Comparison of ENCODE assay signal across 8 cellular contexts in the genomic region with DNA sequence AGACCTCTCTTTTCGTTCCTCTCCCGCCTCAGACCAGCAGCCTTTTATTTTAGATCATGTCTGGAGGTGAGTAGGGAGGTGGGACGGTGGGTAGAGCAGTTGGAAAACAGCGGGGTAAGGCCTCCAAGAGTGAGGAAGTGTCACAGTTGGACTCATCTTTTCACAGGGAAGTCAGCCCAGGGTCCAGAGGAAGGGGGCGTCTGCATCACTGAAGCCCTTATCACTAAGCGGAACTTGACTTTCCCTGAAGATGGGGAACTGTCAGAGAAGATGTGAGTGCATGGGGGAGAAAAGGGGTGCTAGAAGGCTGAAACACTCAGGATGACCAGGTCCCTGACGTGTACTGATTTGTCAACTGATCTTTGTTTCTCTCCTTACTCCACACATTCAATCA. TPM values are rescaled to one million over a fixed set of nuclear protein-coding genes. Genes with fewer than 3 reads are reported as not detected.
DNase-seq lines count a peak whose midpoint lies in the region; ATAC-seq and TF ChIP-seq lines count a peak whose summit lies in the region.

No MANE protein-coding gene starts in this region.

- ATAC-seq in HG03045 (IDR thresholded peaks at IDR 0.05; ENCODE audit: unreplicated experiment) (no peak), HG02623 (IDR thresholded peaks at IDR 0.05; ENCODE audit: unreplicated experiment) (no peak), GM18520 (IDR thresholded peaks at IDR 0.05; ENCODE audit: unreplicated experiment) (no peak)

- no peak overlapping the region for H3K27ac ChIP-seq in HEK293 (ENCODE audit: extremely low read depth, low read depth, low read length)
- peak overlapping the region; percentile 44 to 51 for H3K27ac ChIP-seq in SK-N-SH (ENCODE audit: low read depth in 2 of 2, low read length in 1 of 2)

- H3K9me3 ChIP-seq in HEK293 (ENCODE audit: control insufficient read depth, insufficient read depth, low read depth, low read length): no peaks in the 10 kb centered on the region
- no peaks in the 10 kb centered on the region for H3K9me3 ChIP-seq in SK-N-SH

- H3K4me2 ChIP-seq in SK-N-SH: peak overlapping the region; percentile 97

- peak overlapping the region; percentile 89 for H2AFZ ChIP-seq in SK-N-SH (ENCODE audit: low read depth)

- POLR2A ChIA-PET in HEK293 (lab: Yijun Ruan, JAX): interaction anchor here (0.5 to 2.1 kb wide), 39 partner anchors 9 to 778 kb away, joined by 3 to 50 read pairs (median 3); a partner anchor contains a TSS
- POLR2A ChIA-PET in SK-N-SH (lab: Yijun Ruan, JAX): interaction anchor here (0.6 to 1.7 kb wide), 9 partner anchors 8 to 99 kb away, joined by 3 to 28 read pairs (median 3); a partner anchor contains a TSS

- DNase-seq in SK-N-SH (no peak), fibroblast of the aortic adventitia (ENCODE audit: low read depth) (no peak), pons (ENCODE audit: low spot score) (peak; percentile 67), SW 1271 (lab: John Stamatoyannopoulos, UW) (no peak)

- H4K20me1 ChIP-seq in SK-N-SH (ENCODE audit: insufficient read depth): no peaks in the 10 kb centered on the region

- peaks cover 33% of the 10 kb centered on the region for H3K79me2 ChIP-seq in SK-N-SH (ENCODE audit: insufficient read depth)

- H3K9me2 ChIP-seq in SK-N-SH: no peaks in the 10 kb centered on the region

- peaks cover 14% of the 10 kb centered on the region for H3F3A ChIP-seq in SK-N-SH (replicated peaks; ENCODE audit: insufficient read depth)

- H3K4me1 ChIP-seq in HEK293 (ENCODE audit: control insufficient read depth, insufficient read depth, low read length) (peaks cover 7% of the 10 kb centered on the region; the same call in 1 of the 2 replicates), SK-N-SH (ENCODE audit: control insufficient read depth in 1 of 2, insufficient read depth in 2 of 2, low read depth in 1 of 2, low read length in 1 of 2) (peaks cover 9 to 15% of the 10 kb centered on the region in 2 experiments; a peak in 2 of 4 replicates)

- 25% methylated on average over 7 of the region's 7 CpGs for WGBS in SK-N-SH (ENCODE audit: low lambda C conversion rate)

- H3K4me3 ChIP-seq in HEK293 (ENCODE audit: low read depth, low read length) (peak overlapping the region; percentile 92), SK-N-SH (ENCODE audit: low read depth in 2 of 2, low read length in 1 of 2) (peak overlapping the region; percentile 77 to 93), fibroblast of the aortic adventitia (ENCODE audit: low read depth, low read length) (peak overlapping the region; percentile 79)

- CTCF ChIA-PET in HEK293 (lab: Yijun Ruan, JAX): interaction anchor here (0.5 to 2.6 kb wide), 6 partner anchors 9 to 183 kb away, joined by 3 to 21 read pairs (median 4); a partner anchor contains a TSS
- CTCF ChIA-PET in SK-N-SH (lab: Yijun Ruan, JAX): interaction anchor here (0.9 to 22.8 kb wide), 12 partner anchors 10 to 139 kb away, joined by 3 to 573 read pairs (median 7); a partner anchor contains a TSS

- H3K36me3 ChIP-seq in HEK293 (ENCODE audit: control insufficient read depth in 2 of 2, insufficient read depth in 1 of 2, low read length in 2 of 2) (peaks cover 11 to 41% of the 10 kb centered on the region in 2 experiments; a peak in 2 of 3 replicates), SK-N-SH (replicated peaks in 1 of 2; ENCODE audit: control insufficient read depth in 1 of 2, insufficient read depth in 2 of 2, low read length in 1 of 2) (peaks cover 19 to 23% of the 10 kb centered on the region in 2 experiments)

- H3K27me3 ChIP-seq in SK-N-SH (ENCODE audit: insufficient read depth): no peaks in the 10 kb centered on the region

- TF ChIP-seq RAD21 in SK-N-SH (IDR thresholded peaks at IDR 0.05; ENCODE audit: low read length): no peak

- TF ChIP-seq CTCF in HEK293 (tag by site-specific recombination; IDR thresholded peaks at IDR 0.05) (no peak), SK-N-SH (IDR thresholded peaks at IDR 0.05) (no peak), fibroblast of the aortic adventitia (IDR thresholded peaks at IDR 0.05; ENCODE audit: insufficient read depth, low read length) (no peak)

- H3K9ac ChIP-seq in SK-N-SH: peak overlapping the region; percentile 75; the same call in 1 of the 2 replicates

- no peak for TF ChIP-seq EP300 in SK-N-SH (IDR thresholded peaks at IDR 0.05; ENCODE audit: borderline replicate concordance in 1 of 2, low read depth in 1 of 2, low read length in 1 of 2)

TF ChIP-seq in HEK293, 187 proteins besides CTCF, POLR2A, EP300 and RAD21:
- TF ChIP-seq ZBTB48 (tag by site-specific recombination; IDR thresholded peaks at IDR 0.05): 0 out of 2 replicates have a peak, but pooled peaks have one; percentile 37
- TF ChIP-seq ZNF311 (tag by site-specific recombination; IDR thresholded peaks at IDR 0.05; ENCODE audit: borderline replicate concordance): no peak

TF ChIP-seq in SK-N-SH, 30 proteins besides CTCF, POLR2A, EP300 and RAD21 (continues in another document):
- TF ChIP-seq, protein P1, sequence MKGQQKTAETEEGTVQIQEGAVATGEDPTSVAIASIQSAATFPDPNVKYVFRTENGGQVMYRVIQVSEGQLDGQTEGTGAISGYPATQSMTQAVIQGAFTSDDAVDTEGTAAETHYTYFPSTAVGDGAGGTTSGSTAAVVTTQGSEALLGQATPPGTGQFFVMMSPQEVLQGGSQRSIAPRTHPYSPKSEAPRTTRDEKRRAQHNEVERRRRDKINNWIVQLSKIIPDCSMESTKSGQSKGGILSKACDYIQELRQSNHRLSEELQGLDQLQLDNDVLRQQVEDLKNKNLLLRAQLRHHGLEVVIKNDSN (IDR thresholded peaks at IDR 0.05; ENCODE audit: borderline replicate concordance, low read depth): no peak
- no peak for TF ChIP-seq FOXM1 (IDR thresholded peaks at IDR 0.05; ENCODE audit: low read depth)
- no peak for TF ChIP-seq TAF1 (IDR thresholded peaks at IDR 0.05; ENCODE audit: borderline replicate concordance, low read depth, low read length)
- TF ChIP-seq RCOR1 (IDR thresholded peaks at IDR 0.05; ENCODE audit: low read length): no peak
- TF ChIP-seq, protein P2, sequence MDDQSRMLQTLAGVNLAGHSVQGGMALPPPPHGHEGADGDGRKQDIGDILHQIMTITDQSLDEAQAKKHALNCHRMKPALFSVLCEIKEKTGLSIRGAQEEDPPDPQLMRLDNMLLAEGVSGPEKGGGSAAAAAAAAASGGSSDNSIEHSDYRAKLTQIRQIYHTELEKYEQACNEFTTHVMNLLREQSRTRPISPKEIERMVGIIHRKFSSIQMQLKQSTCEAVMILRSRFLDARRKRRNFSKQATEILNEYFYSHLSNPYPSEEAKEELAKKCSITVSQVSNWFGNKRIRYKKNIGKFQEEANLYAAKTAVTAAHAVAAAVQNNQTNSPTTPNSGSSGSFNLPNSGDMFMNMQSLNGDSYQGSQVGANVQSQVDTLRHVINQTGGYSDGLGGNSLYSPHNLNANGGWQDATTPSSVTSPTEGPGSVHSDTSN (IDR thresholded peaks at IDR 0.05): no peak
- TF ChIP-seq GABPA (IDR thresholded peaks at IDR 0.05; ENCODE audit: low read depth): no peak
- no peak for TF ChIP-seq TCF12 (IDR thresholded peaks at IDR 0.05)
- TF ChIP-seq NRF1 (IDR thresholded peaks at IDR 0.05; ENCODE audit: low read depth, low read length): no peak
- TF ChIP-seq, protein P3, sequence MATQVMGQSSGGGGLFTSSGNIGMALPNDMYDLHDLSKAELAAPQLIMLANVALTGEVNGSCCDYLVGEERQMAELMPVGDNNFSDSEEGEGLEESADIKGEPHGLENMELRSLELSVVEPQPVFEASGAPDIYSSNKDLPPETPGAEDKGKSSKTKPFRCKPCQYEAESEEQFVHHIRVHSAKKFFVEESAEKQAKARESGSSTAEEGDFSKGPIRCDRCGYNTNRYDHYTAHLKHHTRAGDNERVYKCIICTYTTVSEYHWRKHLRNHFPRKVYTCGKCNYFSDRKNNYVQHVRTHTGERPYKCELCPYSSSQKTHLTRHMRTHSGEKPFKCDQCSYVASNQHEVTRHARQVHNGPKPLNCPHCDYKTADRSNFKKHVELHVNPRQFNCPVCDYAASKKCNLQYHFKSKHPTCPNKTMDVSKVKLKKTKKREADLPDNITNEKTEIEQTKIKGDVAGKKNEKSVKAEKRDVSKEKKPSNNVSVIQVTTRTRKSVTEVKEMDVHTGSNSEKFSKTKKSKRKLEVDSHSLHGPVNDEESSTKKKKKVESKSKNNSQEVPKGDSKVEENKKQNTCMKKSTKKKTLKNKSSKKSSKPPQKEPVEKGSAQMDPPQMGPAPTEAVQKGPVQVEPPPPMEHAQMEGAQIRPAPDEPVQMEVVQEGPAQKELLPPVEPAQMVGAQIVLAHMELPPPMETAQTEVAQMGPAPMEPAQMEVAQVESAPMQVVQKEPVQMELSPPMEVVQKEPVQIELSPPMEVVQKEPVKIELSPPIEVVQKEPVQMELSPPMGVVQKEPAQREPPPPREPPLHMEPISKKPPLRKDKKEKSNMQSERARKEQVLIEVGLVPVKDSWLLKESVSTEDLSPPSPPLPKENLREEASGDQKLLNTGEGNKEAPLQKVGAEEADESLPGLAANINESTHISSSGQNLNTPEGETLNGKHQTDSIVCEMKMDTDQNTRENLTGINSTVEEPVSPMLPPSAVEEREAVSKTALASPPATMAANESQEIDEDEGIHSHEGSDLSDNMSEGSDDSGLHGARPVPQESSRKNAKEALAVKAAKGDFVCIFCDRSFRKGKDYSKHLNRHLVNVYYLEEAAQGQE (IDR thresholded peaks at IDR 0.05; ENCODE audit: low read depth, low read length): no peak

RNA-seq across cellular contexts. Expression of a gene that starts 0.5 kb away (rescaled TPM):
- polyA plus RNA-seq in SK-N-SH (2012; rRNA removed): 1.6 and 1.8 TPM in 2 replicates
- 0.86 and 0.89 TPM in 2 replicates for polyA plus RNA-seq in SK-N-SH (2012; cell fraction: cytosol; rRNA removed)
- 4.2 and 4.8 TPM in 2 replicates for polyA plus RNA-seq in SK-N-SH (2012; cell fraction: nucleus; rRNA removed)
- 0.16 TPM in 1 of 2 replicates, not detected in the other for total RNA-seq in fibroblast of the aortic adventitia (ENCODE audit: low replicate concordance)

RNA-seq across cellular contexts. Expression of a gene that starts 0.6 kb away (rescaled TPM):
- 133 and 136 TPM in 2 replicates for polyA plus RNA-seq in SK-N-SH (2012; rRNA removed)
- 87.3 and 111 TPM in 2 replicates for polyA plus RNA-seq in SK-N-SH (2012; cell fraction: cytosol; rRNA removed)
- polyA plus RNA-seq in SK-N-SH (2012; cell fraction: nucleus; rRNA removed): 85.4 and 108 TPM in 2 replicates
- 5.8 and 28.0 TPM in 2 replicates for total RNA-seq in fibroblast of the aortic adventitia (ENCODE audit: low replicate concordance)

RNA-seq across cellular contexts. Expression of a gene that starts 9.1 kb away (rescaled TPM):
- polyA plus RNA-seq in SK-N-SH (2012; rRNA removed): 135 and 139 TPM in 2 replicates
- polyA plus RNA-seq in SK-N-SH (2012; cell fraction: cytosol; rRNA removed): 62.5 and 80.7 TPM in 2 replicates
- polyA plus RNA-seq in SK-N-SH (2012; cell fraction: nucleus; rRNA removed): 636 and 666 TPM in 2 replicates
- total RNA-seq in fibroblast of the aortic adventitia (ENCODE audit: low replicate concordance): 14.7 and 20.7 TPM in 2 replicates

RNA-seq across cellular contexts. Expression of a gene that starts 10.3 kb away (rescaled TPM):
- polyA plus RNA-seq in SK-N-SH (2012; rRNA removed): 23.7 and 24.7 TPM in 2 replicates
- 7.5 and 14.8 TPM in 2 replicates for polyA plus RNA-seq in SK-N-SH (2012; cell fraction: cytosol; rRNA removed)
- 164 and 209 TPM in 2 replicates for polyA plus RNA-seq in SK-N-SH (2012; cell fraction: nucleus; rRNA removed)
- total RNA-seq in fibroblast of the aortic adventitia (ENCODE audit: low replicate concordance): 4.6 and 6.1 TPM in 2 replicates

RNA-seq across cellular contexts. Expression of a gene that starts 19.0 kb away (rescaled TPM):
- polyA plus RNA-seq in SK-N-SH (2012; rRNA removed): 0.03 TPM in 2 replicates
- 0.03 and 0.05 TPM in 2 replicates for polyA plus RNA-seq in SK-N-SH (2012; cell fraction: cytosol; rRNA removed)
- 0.06 and 0.09 TPM in 2 replicates for polyA plus RNA-seq in SK-N-SH (2012; cell fraction: nucleus; rRNA removed)
- total RNA-seq in fibroblast of the aortic adventitia (ENCODE audit: low replicate concordance): 0.09 TPM in 1 of 2 replicates, not detected in the other
